Comparison of ENCODE assay signal across 8 cellular contexts in genomic region chr5:172833372-172833690, GRCh38. TPM values are rescaled to one million over a fixed set of nuclear protein-coding genes. Genes with fewer than 3 reads are reported as not detected.
DNase-seq lines count a peak whose midpoint lies in the region; ATAC-seq and TF ChIP-seq lines count a peak whose summit lies in the region.

No MANE protein-coding gene starts in this region.

- H3F3A ChIP-seq in GM23338 (replicated peaks; ENCODE audit: low read depth): peaks cover 7% of the 10 kb centered on the region; the same call in 1 of the 2 replicates

- H3K4me3 Mint-ChIP-seq in GM23338: peak overlapping the region; percentile 90
- H3K4me3 Mint-ChIP-seq in activated CD4-positive, alpha-beta memory T cell treated with anti-CD3 and anti-CD28 coated beads for 36 hours: peak overlapping the region; percentile 83

- H3K4me1 Mint-ChIP-seq in GM23338: peaks cover 35% of the 10 kb centered on the region
- peaks cover 41% of the 10 kb centered on the region for H3K4me1 Mint-ChIP-seq in activated CD4-positive, alpha-beta memory T cell treated with anti-CD3 and anti-CD28 coated beads for 36 hours (ENCODE audit: low read depth)

- H3K9me3 Mint-ChIP-seq in GM23338: no peaks in the 10 kb centered on the region; the same call in 2 of the 3 replicates
- no peaks in the 10 kb centered on the region for H3K9me3 Mint-ChIP-seq in activated CD4-positive, alpha-beta memory T cell treated with anti-CD3 and anti-CD28 coated beads for 36 hours

- H4K20me1 ChIP-seq in GM23338 (replicated peaks; ENCODE audit: insufficient read depth): peaks cover 7% of the 10 kb centered on the region; the same call in 1 of the 2 replicates

- H3K4me2 ChIP-seq in GM23338: peak overlapping the region; percentile 93

- no peaks in the 10 kb centered on the region; the same call in 1 of the 2 replicates for H3K36me3 ChIP-seq in GM23338 (ENCODE audit: insufficient read depth)
- peaks cover 0 to 5% (median 3%) of the 10 kb centered on the region in 3 donors for H3K36me3 ChIP-seq in skeletal muscle tissue (ENCODE audit: control insufficient read depth in 3 of 3, insufficient read depth in 3 of 3, low read length in 3 of 3)

- WGBS in right cardiac atrium: 61% methylated on average over 6 of the region's 6 CpGs

- CTCF ChIA-PET in activated CD4-positive, alpha-beta memory T cell treated with anti-CD3 and anti-CD28 coated beads for 36 hours (lab: Charles Lee): no interaction called here

- H3K27me3 Mint-ChIP-seq in GM23338 (ENCODE audit: insufficient read depth, low read depth, poor library complexity): peaks cover 8% of the 10 kb centered on the region
- no peaks in the 10 kb centered on the region for H3K27me3 Mint-ChIP-seq in activated CD4-positive, alpha-beta memory T cell treated with anti-CD3 and anti-CD28 coated beads for 36 hours

- H3K9me3 ChIP-seq in right cardiac atrium (ENCODE audit: control insufficient read depth, low read length): no peaks in the 10 kb centered on the region
- no peaks in the 10 kb centered on the region for H3K9me3 ChIP-seq in skeletal muscle tissue (ENCODE audit: control insufficient read depth in 3 of 3, low read length in 3 of 3)

- no peak overlapping the region; the same call in 1 of the 2 replicates for H3K27ac Mint-ChIP-seq in GM23338
- H3K27ac Mint-ChIP-seq in activated CD4-positive, alpha-beta memory T cell treated with anti-CD3 and anti-CD28 coated beads for 36 hours: peak overlapping the region; percentile 49

- TF ChIP-seq CTCF in GM23338 (conservative IDR thresholded peaks at IDR 0.05; ENCODE audit: low read depth in 2 of 2): no peak

- peak overlapping the region; percentile 87; the same call in 1 of the 2 replicates for H3K27ac ChIP-seq in GM23338 (ENCODE audit: low read depth)
- H3K27ac ChIP-seq in right cardiac atrium (ENCODE audit: low read length): peak overlapping the region; percentile 79
- peak overlapping the region; percentile 90 for H3K27ac ChIP-seq in skeletal muscle tissue (ENCODE audit: low read depth, low read length)

- H3K4me3 ChIP-seq in GM23338: peak overlapping the region; percentile 88
- H3K4me3 ChIP-seq in right cardiac atrium (ENCODE audit: low read length): no peak overlapping the region
- H3K4me3 ChIP-seq in skeletal muscle tissue (ENCODE audit: low read length in 3 of 3): peak overlapping the region; percentile 75 to 85 (median 78)

- POLR2A ChIA-PET in activated CD4-positive, alpha-beta memory T cell treated with anti-CD3 and anti-CD28 coated beads for 36 hours (lab: Charles Lee): interaction anchor here (1.3 to 2.5 kb wide), 2 partner anchors 61 to 64 kb away, joined by 5 to 11 read pairs; partner anchors contain the start of gene DUSP1

- no peak overlapping the region; the same call in 1 of the 2 replicates for H2AFZ ChIP-seq in GM23338

- H3K36me3 Mint-ChIP-seq in GM23338 (ENCODE audit: low read depth): peaks cover 13% of the 10 kb centered on the region; the same call in 2 of the 3 replicates
- no peaks in the 10 kb centered on the region for H3K36me3 Mint-ChIP-seq in activated CD4-positive, alpha-beta memory T cell treated with anti-CD3 and anti-CD28 coated beads for 36 hours

- peaks cover 38% of the 10 kb centered on the region for H3K79me2 ChIP-seq in GM23338 (replicated peaks; ENCODE audit: insufficient read depth)

- intact Hi-C loops in activated CD4-positive, alpha-beta memory T cell treated with anti-CD3 and anti-CD28 coated beads for 36 hours (cut with micrococcal nuclease): loop anchor here (1.0 kb wide), 1 partner anchor 56 kb away; no protein-coding TSS in a partner anchor
- intact Hi-C loops in right cardiac atrium (cut with DNase I): loop anchor here in 1 of 4 donors (10.0 kb wide), 1 partner anchor 59 kb away; the partner anchor contains the start of gene DUSP1

- H3K4me1 ChIP-seq in GM23338 (ENCODE audit: insufficient read depth) (peaks cover 20% of the 10 kb centered on the region), right cardiac atrium (ENCODE audit: control insufficient read depth, insufficient read depth, low read length) (peaks cover 3% of the 10 kb centered on the region), skeletal muscle tissue (ENCODE audit: control insufficient read depth in 3 of 3, insufficient read depth in 3 of 3, low read length in 3 of 3) (peaks cover 37 to 46% (median 40%) of the 10 kb centered on the region in 3 donors)

- peak overlapping the region; percentile 40 to 86 (median 85) for H3K9ac ChIP-seq in skeletal muscle tissue (ENCODE audit: low read depth in 1 of 3, low read length in 3 of 3)

- ATAC-seq in GM23338 (no peak), right cardiac atrium (peak in 1 of 2 donors; percentile 1), HG03039 (IDR thresholded peaks at IDR 0.05; ENCODE audit: unreplicated experiment) (no peak), GM19467 (IDR thresholded peaks at IDR 0.05; ENCODE audit: unreplicated experiment) (no peak)

- DNase-seq in GM23338 (ENCODE audit: low spot score): no peak
- DNase-seq in activated CD4-positive, alpha-beta memory T cell treated with anti-CD3 and anti-CD28 coated beads for 36 hours: no peak
- no peak for DNase-seq in right cardiac atrium
- DNase-seq in DMS53 (lab: John Stamatoyannopoulos, UW): no peak
- no peak for DNase-seq in stimulated activated naive CD4-positive, alpha-beta T cell (lab: John Stamatoyannopoulos, UW)

- no peaks in the 10 kb centered on the region for H3K9me2 ChIP-seq in GM23338 (ENCODE audit: insufficient read depth)

- H3K27me3 ChIP-seq in GM23338 (ENCODE audit: insufficient read depth) (no peaks in the 10 kb centered on the region), right cardiac atrium (ENCODE audit: control insufficient read depth, insufficient read depth) (no peaks in the 10 kb centered on the region), skeletal muscle tissue (ENCODE audit: control insufficient read depth in 3 of 3, insufficient read depth in 3 of 3, low read length in 3 of 3) (no peaks in the 10 kb centered on the region)

TF ChIP-seq in GM23338, 12 proteins besides CTCF, POLR2A, EP300 and RAD21:
- no peak for TF ChIP-seq ZNF331 (CRISPR knock-in tag; IDR thresholded peaks at IDR 0.05; ENCODE audit: low read depth)
- TF ChIP-seq REST (IDR thresholded peaks at IDR 0.05; ENCODE audit: unreplicated experiment): no peak

RNA-seq across cellular contexts. Expression of gene ERGIC1, which starts 0.7 kb away (rescaled TPM):
- 92.2 and 99.9 TPM in 2 replicates for total RNA-seq in GM23338 (2014; rRNA removed; shearing (Covaris generic))
- polyA plus RNA-seq in GM23338 (2016; fragmentation: Nextera tagmentation; extraction: Ambion mirVana) (21.2 and 25.2 TPM in 2 replicates), right cardiac atrium (73.1 TPM)
- 10 to 100 TPM; 41.9 to 42.7 TPM for total RNA-seq in activated CD4-positive, alpha-beta memory T cell treated with anti-CD3 and anti-CD28 coated beads for 36 hours
- total RNA-seq in right cardiac atrium (10 to 100 TPM; 75.7 to 96.8 (median 86.9) TPM), skeletal muscle tissue (46.4 TPM)
